ENCODE assay signal across 22 cellular contexts in the genomic region with DNA sequence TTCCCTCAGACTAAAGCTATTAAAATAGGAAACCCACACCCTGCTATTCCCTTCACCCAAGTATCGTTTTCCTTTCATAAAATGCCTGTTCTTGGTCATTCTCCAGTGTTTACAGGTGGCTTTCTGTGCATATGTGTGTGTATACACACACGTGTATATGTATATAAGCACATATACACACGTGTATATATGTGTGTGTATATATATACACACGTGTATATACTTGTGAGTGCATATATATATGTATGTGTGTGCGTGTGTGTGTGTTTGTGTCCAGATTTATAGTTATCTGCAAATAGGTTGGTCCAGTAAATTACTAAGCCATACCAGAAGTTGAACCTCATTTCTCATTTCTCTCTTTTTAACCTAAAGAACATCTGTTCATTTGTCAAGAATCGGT. TPM values are rescaled to one million over a fixed set of nuclear protein-coding genes. Genes with fewer than 3 reads are reported as not detected.
DNase-seq lines count a peak whose midpoint lies in the region; ATAC-seq, FAIRE-seq and TF ChIP-seq lines count a peak whose summit lies in the region.
"Had no signal": no experiment of that assay in that cellular context is flagged by ENCODE, and none has a peak within 500 bp of the region (broad histone marks: within the 10 kb centered on the region; RNA-seq: fewer than 3 reads in every experiment).

No MANE protein-coding gene starts in this region.

- H3K4me1 Mint-ChIP-seq in stimulated activated naive B cell treated with anti-CD40 and anti-IgM and Interleukin-4, amounts not matched to agents 10 μg/mL and 1 μg/mL and 100 μg/mL, for 72 hours: peaks cover 0 to 2% of the 10 kb centered on the region in 2 donors
- H3K4me1 Mint-ChIP-seq: B cell had no signal

- FAIRE-seq in A549 (lab: Jason Lieb, UNC) (peak; percentile 23), GM12891 (lab: Jason Lieb, UNC) (peak; percentile 9)
- FAIRE-seq: A204.1, GM12878, GM18507 had no signal

- no peak for ATAC-seq in A549
- no peak for ATAC-seq in stimulated activated naive B cell treated with anti-CD40 and anti-IgM and Interleukin-4, amounts not matched to agents 10 μg/mL and 1 μg/mL and 100 μg/mL, for 72 hours (replicated peaks)
- no peak for ATAC-seq in GM19351 (IDR thresholded peaks at IDR 0.05; ENCODE audit: unreplicated experiment)
- ATAC-seq: CD8-positive, alpha-beta T cell; GM12878 had no signal

- POLR2A ChIA-PET in A549 (lab: Yijun Ruan, JAX): no interaction called here

- no peak for TF ChIP-seq CTCF in A549 (IDR thresholded peaks at IDR 0.05)

- H3K4me3 ChIP-seq in A549: no peak overlapping the region
- H3K4me3 ChIP-seq: BLaER1 treated with 17β-estradiol and CSF1 and Interleukin-3, amounts not matched to agents 10 nM and 100 nM; GM12878 had no signal

- no peaks in the 10 kb centered on the region for H3K9me3 ChIP-seq in A549
- H3K9me3 ChIP-seq: BLaER1 treated with 17β-estradiol and CSF1 and Interleukin-3, amounts not matched to agents 10 nM and 100 nM had no signal

- TF ChIP-seq RAD21 in A549 (conservative IDR thresholded peaks at IDR 0.05 in 1 of 2, IDR thresholded peaks at IDR 0.05 in 1 of 2): no peak

- H3K36me3 Mint-ChIP-seq in stimulated activated naive B cell treated with anti-CD40 and anti-IgM and Interleukin-4, amounts not matched to agents 10 μg/mL and 1 μg/mL and 100 μg/mL, for 72 hours: no peaks in the 10 kb centered on the region
- H3K36me3 Mint-ChIP-seq: CD8-positive, alpha-beta T cell had no signal

- no peak overlapping the region for H3K27ac ChIP-seq in A549
- H3K27ac ChIP-seq: BLaER1 treated with 17β-estradiol and CSF1 and Interleukin-3, amounts not matched to agents 10 nM and 100 nM; C4-2B had no signal

- DNase-seq in A549 (ENCODE audit: low read depth in 1 of 2, low spot score in 1 of 2): no peak
- DNase-seq in GM12891 (ENCODE audit: insufficient read length, low spot score): no peak
- no peak for DNase-seq in stimulated activated naive B cell treated with anti-CD40 and anti-IgM and Interleukin-4, amounts not matched to agents 10 μg/mL and 1 μg/mL and 100 μg/mL, for 72 hours
- no peak for DNase-seq in COR-L47 (lab: John Stamatoyannopoulos, UW)
- DNase-seq: 8988T; AML-193; CD4-positive, alpha-beta T cell; CD8-positive, alpha-beta T cell; DMS 273 treated with DMSO at 0.1 percent for 48 hours; DMS153; DMS53; DMS79; DND-41; EL; GDM1 had no signal

- CTCF ChIA-PET in A549 (lab: Yijun Ruan, JAX): no interaction called here

- no peak for TF ChIP-seq EP300 in A549 (IDR thresholded peaks at IDR 0.05)

- TF ChIP-seq POLR2A in A549 (IDR thresholded peaks at IDR 0.05; ENCODE audit: low read length): no peak
- no peak for TF ChIP-seq POLR2A in GM12891 (IDR thresholded peaks at IDR 0.05; ENCODE audit: low read depth, low read length)

- no peak overlapping the region for H3K4me2 ChIP-seq in A549
- H3K4me2 ChIP-seq: BLaER1 treated with 17β-estradiol and CSF1 and Interleukin-3, amounts not matched to agents 10 nM and 100 nM had no signal

- H3K27me3 Mint-ChIP-seq in stimulated activated naive B cell treated with anti-CD40 and anti-IgM and Interleukin-4, amounts not matched to agents 10 μg/mL and 1 μg/mL and 100 μg/mL, for 72 hours: peaks cover 0 to 14% of the 10 kb centered on the region in 2 donors
- H3K27me3 Mint-ChIP-seq: B cell; CD4-positive, alpha-beta T cell had no signal

- H3K9me3 Mint-ChIP-seq in stimulated activated naive B cell treated with anti-CD40 and anti-IgM and Interleukin-4, amounts not matched to agents 10 μg/mL and 1 μg/mL and 100 μg/mL, for 72 hours: peaks cover 0 to 2% of the 10 kb centered on the region in 2 donors
- H3K9me3 Mint-ChIP-seq: CD4-positive, alpha-beta T cell; CD8-positive, alpha-beta T cell had no signal

- H3K27ac Mint-ChIP-seq in stimulated activated naive B cell treated with anti-CD40 and anti-IgM and Interleukin-4, amounts not matched to agents 10 μg/mL and 1 μg/mL and 100 μg/mL, for 72 hours: peak overlapping the region; percentile 60
- H3K27ac Mint-ChIP-seq: B cell; CD4-positive, alpha-beta T cell; CD8-positive, alpha-beta T cell had no signal

- H3K4me3 Mint-ChIP-seq in stimulated activated naive B cell treated with anti-CD40 and anti-IgM and Interleukin-4, amounts not matched to agents 10 μg/mL and 1 μg/mL and 100 μg/mL, for 72 hours: no peak overlapping the region
- H3K4me3 Mint-ChIP-seq: B cell; CD4-positive, alpha-beta T cell; CD8-positive, alpha-beta T cell had no signal

- 26% methylated on average over 6 of the region's 6 CpGs for WGBS in A549 (ENCODE audit: missing lambda C conversion rate)

- H3K4me1 ChIP-seq in A549: no peaks in the 10 kb centered on the region

TF ChIP-seq in A549, 52 proteins besides CTCF, POLR2A, EP300 and RAD21:
- no peak for TF ChIP-seq RCOR1 (IDR thresholded peaks at IDR 0.05; ENCODE audit: low read depth, low read length)
- TF ChIP-seq CHD2 (IDR thresholded peaks at IDR 0.05; ENCODE audit: low read length, partially characterized antibody): no peak
- no peak for TF ChIP-seq JUN (IDR thresholded peaks at IDR 0.05)
- no peak for TF ChIP-seq RARB (CRISPR knock-in tag; IDR thresholded peaks at IDR 0.05)
- no peak for TF ChIP-seq BHLHE40 (IDR thresholded peaks at IDR 0.05; ENCODE audit: low read depth, low read length)
- TF ChIP-seq, protein P1, sequence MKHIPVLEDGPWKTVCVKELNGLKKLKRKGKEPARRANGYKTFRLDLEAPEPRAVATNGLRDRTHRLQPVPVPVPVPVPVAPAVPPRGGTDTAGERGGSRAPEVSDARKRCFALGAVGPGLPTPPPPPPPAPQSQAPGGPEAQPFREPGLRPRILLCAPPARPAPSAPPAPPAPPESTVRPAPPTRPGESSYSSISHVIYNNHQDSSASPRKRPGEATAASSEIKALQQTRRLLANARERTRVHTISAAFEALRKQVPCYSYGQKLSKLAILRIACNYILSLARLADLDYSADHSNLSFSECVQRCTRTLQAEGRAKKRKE (CRISPR knock-in tag; IDR thresholded peaks at IDR 0.05; ENCODE audit: low read depth): no peak
- no peak for TF ChIP-seq FOSB (CRISPR knock-in tag; IDR thresholded peaks at IDR 0.05)
- no peak for TF ChIP-seq ZC3H11A (IDR thresholded peaks at IDR 0.05)
TF ChIP-seq in A549: peak in this region for 0.

TF ChIP-seq in GM12891, 5 proteins besides CTCF, POLR2A, EP300 and RAD21:
- TF ChIP-seq TAF1 (IDR thresholded peaks at IDR 0.05; ENCODE audit: low read depth, low read length): no peak
- no peak for TF ChIP-seq PAX5 (IDR thresholded peaks at IDR 0.05; ENCODE audit: insufficient read depth, low read length, severe bottlenecking)
- TF ChIP-seq SPI1 (IDR thresholded peaks at IDR 0.05; ENCODE audit: low read depth, low read length): no peak
- TF ChIP-seq POLR2AphosphoS5 (IDR thresholded peaks at IDR 0.05; ENCODE audit: low read depth, low read length): no peak
- no peak for TF ChIP-seq POU2F2 (IDR thresholded peaks at IDR 0.05; ENCODE audit: low read depth, low read length)
TF ChIP-seq in GM12891: peak in this region for 0.

RNA-seq across cellular contexts. Expression of a gene that starts 15.7 kb away (rescaled TPM):
- polyA plus RNA-seq in A549 (2011; rRNA removed) (8.3 and 13.3 TPM in 2 replicates), A549 (2017; fragmentation: RNase III; extraction: RNeasy Plus Mini Kit Qiagen cat#74134 plus additional on column Dnase treatment) (7.7 to 9.8 TPM (median 8.5 TPM) in 3 replicates)
- 1.2 and 1.5 TPM in 2 replicates for polyA plus RNA-seq in A549 (2012; cell fraction: cytosol; rRNA removed)
- polyA plus RNA-seq in A549 (2012; cell fraction: nucleus; rRNA removed): 1.2 and 2.8 TPM in 2 replicates
- 11.3 and 12.4 TPM in 2 replicates for polyA minus RNA-seq in A549 (2011; rRNA and poly(A)+ RNA removed)
- polyA plus RNA-seq in GM12891 (2012; ENCODE audit: low read depth, missing spikeins): 12.9 TPM
